23 cellular contexts compared by ENCODE assay signal in genomic region chr19:5108123-5108613, GRCh38.
DNase-seq lines count a peak whose midpoint lies in the region; ATAC-seq and TF ChIP-seq lines count a peak whose summit lies in the region.
"Had no signal": no experiment of that assay in that cellular context is flagged by ENCODE, and none has a peak within 500 bp of the region (broad histone marks: within the 10 kb centered on the region; RNA-seq: fewer than 3 reads in every experiment).

No MANE protein-coding gene starts in this region.

- TF ChIP-seq CTCF in BE2C (IDR thresholded peaks at IDR 0.05; ENCODE audit: low read depth, low read length) (no peak), foreskin fibroblast (IDR thresholded peaks at IDR 0.05; ENCODE audit: low read depth, low read length) (no peak)

- H3K4me1 Mint-ChIP-seq in stimulated activated effector memory CD8-positive, alpha-beta T cell treated with anti-CD3 and anti-CD28 coated beads, Interleukin-12 subunit alpha, Interleukin-12 subunit beta, amount 100 ng/mL, for 72 hours = no peaks in the 10 kb centered on the region
- H3K4me1 Mint-ChIP-seq: CD8-positive, alpha-beta memory T cell had no signal

- H3K36me3 ChIP-seq in BE2C (peaks cover 15% of the 10 kb centered on the region), NT2/D1 (ENCODE audit: insufficient read depth, insufficient read length, low read length) (peaks cover 43% of the 10 kb centered on the region)
- H3K36me3 ChIP-seq: MG63 had no signal

- in situ Hi-C loops in G401 (cut with HindIII; ENCODE audit: low sequenced_read_pairs) = no loop called here

- H3K36me3 Mint-ChIP-seq in stimulated activated effector memory CD8-positive, alpha-beta T cell treated with anti-CD3 and anti-CD28 coated beads, Interleukin-12 subunit alpha, Interleukin-12 subunit beta, amount 100 ng/mL, for 72 hours = peaks cover 11% of the 10 kb centered on the region

- no peaks in the 10 kb centered on the region for H3K27me3 ChIP-seq in BE2C
- no peaks in the 10 kb centered on the region for H3K27me3 ChIP-seq in NT2/D1 (ENCODE audit: insufficient read depth, insufficient read length)
- H3K27me3 ChIP-seq: MG63 had no signal

- H3K4me3 ChIP-seq in BE2C (ENCODE audit: low read depth, low read length) (no peak overlapping the region), NT2/D1 (ENCODE audit: insufficient read length, low read depth) (no peak overlapping the region), foreskin fibroblast (ENCODE audit: low read depth in 1 of 2, low read length in 2 of 2) (no peak overlapping the region)
- H3K4me3 ChIP-seq: A549, MG63 had no signal

- no peak for ATAC-seq in stimulated activated effector memory CD8-positive, alpha-beta T cell treated with anti-CD3 and anti-CD28 coated beads, Interleukin-12 subunit alpha, Interleukin-12 subunit beta, amount 100 ng/mL, for 72 hours
- ATAC-seq: A549, Panc1, T-helper 17 cell had no signal

- H3K9ac ChIP-seq in NT2/D1 (ENCODE audit: insufficient read length, low read depth) = peak overlapping the region; percentile 65

- DNase-seq in BE2C (peak; percentile 52), G401 (ENCODE audit: low spot score) (peak; percentile 52), NT2/D1 (ENCODE audit: low read depth, low spot score) (no peak), cerebellum (ENCODE audit: low spot score) (peak; percentile 50), NCI-H2029 (lab: John Stamatoyannopoulos, UW) (no peak), foreskin fibroblast (no peak)
- DNase-seq in stimulated activated effector memory CD8-positive, alpha-beta T cell treated with anti-CD3 and anti-CD28 coated beads, Interleukin-12 subunit alpha, Interleukin-12 subunit beta, amount 100 ng/mL, for 72 hours (ENCODE audit: low spot score in 2 of 2) = no peak
- DNase-seq: CD8-positive, alpha-beta memory T cell; DMS153; DND-41; H9; KBM-7; MG63; NCI-H1694; NCI-H2081 treated with DMSO at 0.1 percent for 48 hours; NCI-H2171; NCI-H345; NCI-H510A treated with DMSO at 0.1 percent for 48 hours; NCI-H774; SHP77; T-helper 17 cell had no signal

- H3K9me3 ChIP-seq in BE2C (no peaks in the 10 kb centered on the region), NT2/D1 (ENCODE audit: insufficient read depth, low read length) (no peaks in the 10 kb centered on the region)
- H3K9me3 ChIP-seq: A549, MG63 had no signal

- H3K27ac Mint-ChIP-seq in stimulated activated effector memory CD8-positive, alpha-beta T cell treated with anti-CD3 and anti-CD28 coated beads, Interleukin-12 subunit alpha, Interleukin-12 subunit beta, amount 100 ng/mL, for 72 hours = no peak overlapping the region
- H3K27ac Mint-ChIP-seq: CD8-positive, alpha-beta memory T cell; T-helper 17 cell had no signal

- H3K4me1 ChIP-seq in BE2C (peaks cover 31% of the 10 kb centered on the region), NT2/D1 (ENCODE audit: insufficient read depth, insufficient read length) (peaks cover 52% of the 10 kb centered on the region)
- H3K4me1 ChIP-seq: A549 had no signal

- no peak overlapping the region for H3K4me3 Mint-ChIP-seq in stimulated activated effector memory CD8-positive, alpha-beta T cell treated with anti-CD3 and anti-CD28 coated beads, Interleukin-12 subunit alpha, Interleukin-12 subunit beta, amount 100 ng/mL, for 72 hours
- H3K4me3 Mint-ChIP-seq: CD8-positive, alpha-beta memory T cell; H9; T-helper 17 cell had no signal

- no peaks in the 10 kb centered on the region for H3K9me3 Mint-ChIP-seq in stimulated activated effector memory CD8-positive, alpha-beta T cell treated with anti-CD3 and anti-CD28 coated beads, Interleukin-12 subunit alpha, Interleukin-12 subunit beta, amount 100 ng/mL, for 72 hours
- H3K9me3 Mint-ChIP-seq: CD8-positive, alpha-beta memory T cell; H9 had no signal

Comparison
In these comparisons a context has a peak if more than half of its experiments do, and no peak if none do; other contexts are left out.
1. DNase-seq: peak in BE2C (single experiment), G401 (single experiment) and cerebellum (single experiment); none in NT2/D1 (single experiment), NCI-H2029 (single experiment), foreskin fibroblast (0 of 2) and stimulated activated effector memory CD8-positive, alpha-beta T cell treated with anti-CD3 and anti-CD28 coated beads, Interleukin-12 subunit alpha, Interleukin-12 subunit beta, amount 100 ng/mL, for 72 hours (0 of 2).